1 cellular context compared by ENCODE assay signal in genomic region chr12:101826766-101827368, GRCh38.
TF ChIP-seq lines count a peak whose summit lies in the region.

No MANE protein-coding gene starts in this region.

TF ChIP-seq in GM12878, 131 proteins besides CTCF, POLR2A, EP300 and RAD21:
- TF ChIP-seq HDAC2 (IDR thresholded peaks at IDR 0.05) (no peak), ZNF384 (IDR thresholded peaks at IDR 0.05; ENCODE audit: borderline replicate concordance, low read depth, low read length) (peak; percentile 53; the same call in 1 of the 2 replicates), STAT1 (conservative IDR thresholded peaks at IDR 0.05) (no peak)
